ENCODE assay signal across 1 cellular context in genomic region chr1:211258756-211259595, GRCh38.
A peak's percentile ranks its signal among the peaks of the same experiment; 100 is the strongest.
TF ChIP-seq lines count a peak whose summit lies in the region.

RCOR3 (plus strand) TSS chr1:211259366; CDS start chr1:211259561, 195 bp downstream.

TF ChIP-seq in HepG2, 621 proteins besides CTCF, POLR2A, EP300 and RAD21 (continued from another document and continues in another):
- peak; percentile 65; the same call in 1 of the 2 replicates for TF ChIP-seq ARID3A (IDR thresholded peaks at IDR 0.05; ENCODE audit: low read depth, low read length)
- TF ChIP-seq NFATC3 (CRISPR knock-in tag; IDR thresholded peaks at IDR 0.05) = 0 out of 2 replicates have a peak, but pooled peaks have one; percentile 65
- no peak for TF ChIP-seq ZNF382 (CRISPR knock-in tag; IDR thresholded peaks at IDR 0.05; ENCODE audit: borderline replicate concordance)
- peak; percentile 94 for TF ChIP-seq RNF2 (conservative IDR thresholded peaks at IDR 0.05; ENCODE audit: low read depth)
- TF ChIP-seq CHD4 (IDR thresholded peaks at IDR 0.05; ENCODE audit: borderline replicate concordance, low read length) = no peak
- TF ChIP-seq CSRNP2 (CRISPR knock-in tag; conservative IDR thresholded peaks at IDR 0.05; ENCODE audit: low read depth) = no peak
- no peak for TF ChIP-seq ZNF329 (CRISPR knock-in tag; IDR thresholded peaks at IDR 0.05; ENCODE audit: low read depth)
- peak; percentile 74 for TF ChIP-seq PTBP1 (IDR thresholded peaks at IDR 0.05; ENCODE audit: low read depth, low read length, poor library complexity, severe bottlenecking)
- no peak for TF ChIP-seq EHMT2 (IDR thresholded peaks at IDR 0.05; ENCODE audit: borderline replicate concordance, low read depth, low read length)
- peak; percentile 85; the same call in 1 of the 2 replicates for TF ChIP-seq ZNF790 (CRISPR knock-in tag; IDR thresholded peaks at IDR 0.05; ENCODE audit: borderline replicate concordance)
- TF ChIP-seq ZFP1 (CRISPR knock-in tag; IDR thresholded peaks at IDR 0.05) = no peak; the same call in 1 of the 2 replicates
- TF ChIP-seq TRAFD1 (CRISPR knock-in tag; IDR thresholded peaks at IDR 0.05; ENCODE audit: borderline replicate concordance) = no peak
- TF ChIP-seq AHR (CRISPR knock-in tag; IDR thresholded peaks at IDR 0.05) = peak; percentile 69
- TF ChIP-seq SIX1 (CRISPR knock-in tag; IDR thresholded peaks at IDR 0.05; ENCODE audit: borderline replicate concordance) = no peak
- TF ChIP-seq E2F2 (CRISPR knock-in tag; IDR thresholded peaks at IDR 0.05; ENCODE audit: borderline replicate concordance) = no peak
- no peak for TF ChIP-seq ZBTB1 (CRISPR knock-in tag; IDR thresholded peaks at IDR 0.05; ENCODE audit: borderline replicate concordance)
- TF ChIP-seq DR1 (CRISPR knock-in tag; IDR thresholded peaks at IDR 0.05) = peak; percentile 24; the same call in 1 of the 2 replicates
- TF ChIP-seq KDM1A (CRISPR knock-in tag; IDR thresholded peaks at IDR 0.05) = peak; percentile 61; the same call in 1 of the 2 replicates
- TF ChIP-seq ZNF597 (CRISPR knock-in tag; IDR thresholded peaks at IDR 0.05) = no peak
- TF ChIP-seq NFAT5 (CRISPR knock-in tag; IDR thresholded peaks at IDR 0.05) = peak; percentile 71; the same call in 1 of the 2 replicates
- TF ChIP-seq ZFP37 (CRISPR knock-in tag; IDR thresholded peaks at IDR 0.05; ENCODE audit: borderline replicate concordance) = peak; percentile 32; the same call in 1 of the 2 replicates
- no peak; the same call in 1 of the 2 replicates for TF ChIP-seq ERF (CRISPR knock-in tag; IDR thresholded peaks at IDR 0.05)
- TF ChIP-seq TRIM24 (CRISPR knock-in tag; IDR thresholded peaks at IDR 0.05) = no peak
- TF ChIP-seq ZBTB3 (CRISPR knock-in tag; IDR thresholded peaks at IDR 0.05; ENCODE audit: borderline replicate concordance, low read depth) = peak; percentile 67; the same call in 1 of the 2 replicates
- no peak for TF ChIP-seq ZNF652 (CRISPR knock-in tag; IDR thresholded peaks at IDR 0.05; ENCODE audit: borderline replicate concordance, low read depth)
- TF ChIP-seq AKNA (CRISPR knock-in tag; IDR thresholded peaks at IDR 0.05; ENCODE audit: borderline replicate concordance) = no peak
- no peak for TF ChIP-seq AGO1 (IDR thresholded peaks at IDR 0.05; ENCODE audit: low read depth, low read length, poor library complexity, severe bottlenecking)
- TF ChIP-seq ARID5B (CRISPR knock-in tag; IDR thresholded peaks at IDR 0.05) = peak; percentile 82
- peak; percentile 83; the same call in 1 of the 2 replicates for TF ChIP-seq MEIS1 (CRISPR knock-in tag; IDR thresholded peaks at IDR 0.05; ENCODE audit: borderline replicate concordance)
